Comparison of ENCODE assay signal across 17 cellular contexts in the genomic region with DNA sequence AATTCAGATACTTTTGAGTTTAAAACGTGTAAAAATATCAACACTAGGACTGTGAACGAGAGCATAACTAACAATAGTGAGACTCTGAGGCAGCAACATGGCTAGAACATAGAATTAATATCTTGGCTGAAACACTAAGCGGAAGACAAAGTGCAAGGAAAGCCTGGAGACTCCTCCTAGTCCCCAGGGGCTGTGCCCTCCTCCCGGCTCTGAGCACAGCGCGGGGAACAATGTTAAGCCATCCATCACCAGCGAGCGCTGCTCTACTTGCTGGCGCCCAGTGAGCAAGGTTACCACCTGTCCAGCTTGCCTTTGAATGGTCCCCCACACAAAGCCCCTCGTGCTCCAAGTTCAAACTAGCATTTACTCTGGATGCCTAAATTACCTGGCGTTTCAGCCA.
DNase-seq lines count a peak whose midpoint lies in the region; ATAC-seq and TF ChIP-seq lines count a peak whose summit lies in the region.
"Had no signal": no experiment of that assay in that cellular context is flagged by ENCODE, and none has a peak within 500 bp of the region (broad histone marks: within the 10 kb centered on the region; RNA-seq: fewer than 3 reads in every experiment).

No MANE protein-coding gene starts in this region.

- H3K36me3 Mint-ChIP-seq in glutamatergic neuron (ENCODE audit: unreplicated experiment): no peaks in the 10 kb centered on the region

- ATAC-seq in left ventricle myocardium superior (peak; percentile 41), HG03520 (IDR thresholded peaks at IDR 0.05; ENCODE audit: unreplicated experiment) (no peak), HG03095 (IDR thresholded peaks at IDR 0.05; ENCODE audit: unreplicated experiment) (no peak)

- H3K27me3 Mint-ChIP-seq in glutamatergic neuron (ENCODE audit: unreplicated experiment): no peaks in the 10 kb centered on the region
- H3K27me3 Mint-ChIP-seq: CD4-positive, alpha-beta memory T cell had no signal

- DNase-seq in left ventricle myocardium superior (no peak), cardiac septum (ENCODE audit: low spot score) (no peak), NCI-H82 treated with DMSO at 0.1 percent for 48 hours (lab: John Stamatoyannopoulos, UW; ENCODE audit: unreplicated experiment) (peak; percentile 8), glutamatergic neuron (peak; percentile 45), NCI-H446 treated with DMSO at 0.1 percent for 48 hours (lab: John Stamatoyannopoulos, UW) (no peak)
- DNase-seq: ACHN; CD4-positive, alpha-beta memory T cell; DND-41; GDM1; MG63; NCI-H1092 treated with DMSO at 0.1 percent for 48 hours; NCI-H1694 treated with DMSO at 0.1 percent for 48 hours; NCI-H510A treated with DMSO at 0.1 percent for 48 hours; PC-9; SK-N-SH had no signal

- peaks cover 1% of the 10 kb centered on the region for H3K9me3 Mint-ChIP-seq in glutamatergic neuron (ENCODE audit: unreplicated experiment)
- H3K9me3 Mint-ChIP-seq: CD4-positive, alpha-beta memory T cell had no signal

- no peak for TF ChIP-seq CTCF in glutamatergic neuron (IDR thresholded peaks at IDR 0.05; ENCODE audit: partially characterized antibody, unreplicated experiment)

- peak overlapping the region; percentile 23 for H3K4me3 Mint-ChIP-seq in glutamatergic neuron (ENCODE audit: unreplicated experiment)
- H3K4me3 Mint-ChIP-seq: CD4-positive, alpha-beta memory T cell had no signal

- intact Hi-C loops in left ventricle myocardium superior (cut with micrococcal nuclease) (no loop called here), cardiac septum (cut with DNase I) (no loop called here)

- peaks cover 24% of the 10 kb centered on the region for H3K4me1 Mint-ChIP-seq in glutamatergic neuron (ENCODE audit: low read depth, unreplicated experiment)

- H3K27ac Mint-ChIP-seq in glutamatergic neuron (ENCODE audit: unreplicated experiment): no peak overlapping the region

Comparison
In these comparisons a context has a peak if more than half of its experiments do, and no peak if none do; other contexts are left out.
1. DNase-seq: peak in NCI-H82 treated with DMSO at 0.1 percent for 48 hours (single experiment) and glutamatergic neuron (single experiment); none in left ventricle myocardium superior (single experiment), cardiac septum (single experiment) and NCI-H446 treated with DMSO at 0.1 percent for 48 hours (single experiment).